Comparison of ENCODE assay signal across 18 cellular contexts in genomic region chr4:88868510-88868909, GRCh38.
"Had no signal": no experiment of that assay in that cellular context is flagged by ENCODE, and none has a peak within 500 bp of the region (broad histone marks: within the 10 kb centered on the region; RNA-seq: fewer than 3 reads in every experiment).

No MANE protein-coding gene starts in this region.

- H3K27me3 Mint-ChIP-seq: type B pancreatic cell had no signal

- H3K4me1 ChIP-seq: thyroid gland had no signal

- H3K36me3 Mint-ChIP-seq: stimulated activated effector memory CD8-positive, alpha-beta T cell treated with anti-CD3 and anti-CD28 coated beads, Interleukin-12 subunit alpha, Interleukin-12 subunit beta, amount 100 ng/mL, for 72 hours had no signal

- H3K27me3 ChIP-seq: dorsolateral prefrontal cortex, gastrocnemius medialis, ovary, stomach, thyroid gland had no signal

- H3K9me3 ChIP-seq: gastrocnemius medialis, ovary, stomach, thyroid gland had no signal

- H3K27ac Mint-ChIP-seq: mesothelial cell of epicardium; naive thymus-derived CD8-positive, alpha-beta T cell; stimulated activated effector memory CD8-positive, alpha-beta T cell treated with anti-CD3 and anti-CD28 coated beads, Interleukin-12 subunit alpha, Interleukin-12 subunit beta, amount 100 ng/mL, for 72 hours; type B pancreatic cell had no signal

- H3K9me3 Mint-ChIP-seq: stimulated activated effector memory CD8-positive, alpha-beta T cell treated with anti-CD3 and anti-CD28 coated beads, Interleukin-12 subunit alpha, Interleukin-12 subunit beta, amount 100 ng/mL, for 72 hours had no signal

- DNase-seq: dorsolateral prefrontal cortex; effector CD4-positive, alpha-beta T cell; gastrocnemius medialis; head of caudate nucleus; mesenchymal stem cell; naive thymus-derived CD8-positive, alpha-beta T cell; occipital lobe; ovary; stimulated activated CD4-positive, alpha-beta T cell treated with anti-CD3 and anti-CD28 coated beads, Interleukin-2, amount 100 ng/mL, for 24 hours; stimulated activated CD4-positive, alpha-beta T cell treated with anti-CD3 and anti-CD28 coated beads, Interleukin-4, amount 100 ng/mL, for 24 hours; stimulated activated naive CD4-positive, alpha-beta T cell treated with Interleukin-2 at 50 U/mL for 16 hours; stomach; thyroid gland had no signal

- H3K36me3 ChIP-seq: gastrocnemius medialis, ovary, stomach, thyroid gland had no signal

- H3K4me1 Mint-ChIP-seq: stimulated activated effector memory CD8-positive, alpha-beta T cell treated with anti-CD3 and anti-CD28 coated beads, Interleukin-12 subunit alpha, Interleukin-12 subunit beta, amount 100 ng/mL, for 72 hours had no signal

- H3K4me3 Mint-ChIP-seq: mesothelial cell of epicardium; naive thymus-derived CD8-positive, alpha-beta T cell; stimulated activated effector memory CD8-positive, alpha-beta T cell treated with anti-CD3 and anti-CD28 coated beads, Interleukin-12 subunit alpha, Interleukin-12 subunit beta, amount 100 ng/mL, for 72 hours; type B pancreatic cell had no signal

- ATAC-seq: gastrocnemius medialis; left lobe of liver; naive thymus-derived CD8-positive, alpha-beta T cell; sciatic nerve; stimulated activated effector memory CD8-positive, alpha-beta T cell treated with anti-CD3 and anti-CD28 coated beads, Interleukin-12 subunit alpha, Interleukin-12 subunit beta, amount 100 ng/mL, for 72 hours had no signal

- H3K4me3 ChIP-seq: dorsolateral prefrontal cortex, gastrocnemius medialis, ovary, stomach, thyroid gland had no signal

- H3K27ac ChIP-seq: dorsolateral prefrontal cortex, gastrocnemius medialis, ovary, stomach, thyroid gland had no signal
